In the genomic region with DNA sequence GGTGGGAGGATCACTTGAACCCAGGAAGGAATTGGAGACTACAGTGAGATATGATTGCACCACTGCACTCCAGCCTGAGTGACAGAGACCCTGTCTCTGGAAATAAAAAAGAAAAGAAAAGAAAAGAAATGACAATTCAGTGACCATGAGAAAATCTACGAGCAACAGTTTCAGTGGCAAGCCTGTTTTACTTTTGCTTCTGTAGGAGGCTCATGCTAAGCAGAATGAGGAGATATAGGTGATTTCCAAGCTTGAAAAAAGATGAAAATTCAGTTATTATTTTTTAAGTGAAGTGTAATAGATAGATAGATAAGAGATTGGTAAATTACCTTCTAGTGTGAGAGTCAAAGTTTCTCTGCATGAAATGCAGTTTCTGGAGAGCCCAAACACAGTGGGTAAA, we compare ENCODE assay signal across 22 cellular contexts.
"Had no signal": no experiment of that assay in that cellular context is flagged by ENCODE, and none has a peak within 500 bp of the region (broad histone marks: within the 10 kb centered on the region; RNA-seq: fewer than 3 reads in every experiment).

No MANE protein-coding gene starts in this region.

- H3K27ac ChIP-seq: colonic mucosa, dorsolateral prefrontal cortex, esophagus muscularis mucosa, foreskin keratinocyte, gastroesophageal sphincter, heart left ventricle, hepatocyte, left lung, lower lobe of right lung had no signal

- H3K9me3 ChIP-seq: colonic mucosa, esophagus muscularis mucosa, gastroesophageal sphincter, heart left ventricle, left lung, lower lobe of right lung had no signal

- H3K4me1 ChIP-seq: colonic mucosa, foreskin keratinocyte, gastroesophageal sphincter, left lung, lower lobe of right lung had no signal

- DNase-seq: colonic mucosa; cortex of kidney; dermis blood vessel endothelial cell; dorsolateral prefrontal cortex; effector CD4-positive, alpha-beta T cell; effector memory CD4-positive, alpha-beta T cell; foreskin keratinocyte; heart left ventricle; left cardiac atrium; left lung; left ventricle myocardium superior; lower lobe of right lung; mesendoderm; midbrain; naive thymus-derived CD8-positive, alpha-beta T cell had no signal

- H3K4me2 ChIP-seq: hepatocyte had no signal

- FAIRE-seq: endothelial cell of umbilical vein, frontal cortex, islet of Langerhans, keratinocyte had no signal

- H2AFZ ChIP-seq: hepatocyte had no signal

- H3K4me1 Mint-ChIP-seq: naive thymus-derived CD8-positive, alpha-beta T cell had no signal

- H3K79me2 ChIP-seq: hepatocyte had no signal

- H3K36me3 ChIP-seq: colonic mucosa, esophagus muscularis mucosa, gastroesophageal sphincter, heart left ventricle, left lung, lower lobe of right lung had no signal

- H3K27ac Mint-ChIP-seq: naive thymus-derived CD8-positive, alpha-beta T cell had no signal

- H3K27me3 ChIP-seq: colonic mucosa, dorsolateral prefrontal cortex, esophagus muscularis mucosa, foreskin keratinocyte, gastroesophageal sphincter, heart left ventricle, hepatocyte, left lung had no signal

- H3K4me3 ChIP-seq: colonic mucosa, dorsolateral prefrontal cortex, esophagus muscularis mucosa, gastroesophageal sphincter, heart left ventricle, hepatocyte, left lung, lower lobe of right lung had no signal

- H3K4me3 Mint-ChIP-seq: naive thymus-derived CD8-positive, alpha-beta T cell had no signal

- ATAC-seq: foreskin keratinocyte; gastroesophageal sphincter; heart left ventricle; left cardiac atrium; left lung; left ventricle myocardium superior; lower lobe of right lung; naive thymus-derived CD8-positive, alpha-beta T cell had no signal

- H3K36me3 Mint-ChIP-seq: naive thymus-derived CD8-positive, alpha-beta T cell had no signal
